ENCODE assay signal across 1 cellular context in genomic region chr2:231056453-231057416, GRCh38.
TF ChIP-seq lines count a peak whose summit lies in the region.

Gene PSMD1, plus strand, starts transcription at chr2:231056867. Its CDS starts 159 bp downstream, at chr2:231057026.

TF ChIP-seq in HepG2, 621 proteins besides CTCF, POLR2A, EP300 and RAD21 (continued from another document and continues in another):
- TF ChIP-seq LRRFIP1 (CRISPR knock-in tag; conservative IDR thresholded peaks at IDR 0.05) (0 out of 2 replicates have a peak, but pooled peaks have one; percentile 29), MED13 (CRISPR knock-in tag; IDR thresholded peaks at IDR 0.05) (no peak), ZNF274 (CRISPR knock-in tag; IDR thresholded peaks at IDR 0.05) (peak; percentile 61; the same call in 1 of the 2 replicates), EEA1 (CRISPR knock-in tag; IDR thresholded peaks at IDR 0.05; ENCODE audit: borderline replicate concordance) (peak; percentile 86), SALL1 (CRISPR knock-in tag; IDR thresholded peaks at IDR 0.05) (peak; percentile 84), ZMAT3 (CRISPR knock-in tag; conservative IDR thresholded peaks at IDR 0.05) (peak; percentile 58; the same call in 1 of the 2 replicates), ZMAT5 (CRISPR knock-in tag; IDR thresholded peaks at IDR 0.05; ENCODE audit: borderline replicate concordance, low read depth) (no peak), PITX1 (CRISPR knock-in tag; IDR thresholded peaks at IDR 0.05) (no peak), SNRNP70 (IDR thresholded peaks at IDR 0.05; ENCODE audit: low read depth, low read length) (no peak), ZNF7 (CRISPR knock-in tag; IDR thresholded peaks at IDR 0.05) (no peak), ZNF598 (CRISPR knock-in tag; IDR thresholded peaks at IDR 0.05; ENCODE audit: borderline replicate concordance) (no peak), ZNF3 (CRISPR knock-in tag; IDR thresholded peaks at IDR 0.05) (no peak), RARG (CRISPR knock-in tag; IDR thresholded peaks at IDR 0.05; ENCODE audit: low read depth) (0 out of 2 replicates have a peak, but pooled peaks have one; percentile 78), EZH2 (conservative IDR thresholded peaks at IDR 0.05; ENCODE audit: low read depth, low read length) (no peak), CBX1 (IDR thresholded peaks at IDR 0.05; ENCODE audit: low read depth) (peak; percentile 54), ZNF333 (CRISPR knock-in tag; IDR thresholded peaks at IDR 0.05; ENCODE audit: borderline replicate concordance) (0 out of 2 replicates have a peak, but pooled peaks have one; percentile 95), ZNF484 (CRISPR knock-in tag; IDR thresholded peaks at IDR 0.05; ENCODE audit: borderline replicate concordance, low read depth) (no peak), ZSCAN25 (CRISPR knock-in tag; IDR thresholded peaks at IDR 0.05) (0 out of 2 replicates have a peak, but pooled peaks have one; percentile 46), ZSCAN29 (CRISPR knock-in tag; conservative IDR thresholded peaks at IDR 0.05) (no peak), ATM (IDR thresholded peaks at IDR 0.05; ENCODE audit: borderline replicate concordance) (no peak), ZNF672 (CRISPR knock-in tag; IDR thresholded peaks at IDR 0.05) (no peak), MIER3 (CRISPR knock-in tag; IDR thresholded peaks at IDR 0.05; ENCODE audit: borderline replicate concordance) (peak; percentile 72), TFAP4 (IDR thresholded peaks at IDR 0.05; ENCODE audit: borderline replicate concordance, low read depth) (peak; percentile 46; the same call in 1 of the 2 replicates), RBM39 (IDR thresholded peaks at IDR 0.05; ENCODE audit: low read depth, low read length, poor library complexity, severe bottlenecking) (peak; percentile 79), ZHX2 (IDR thresholded peaks at IDR 0.05; ENCODE audit: low read depth) (peak; percentile 82), ZHX2 (CRISPR knock-in tag; IDR thresholded peaks at IDR 0.05; ENCODE audit: borderline replicate concordance) (0 out of 2 replicates have a peak, but pooled peaks have one; percentile 29), ZBTB34 (CRISPR knock-in tag; IDR thresholded peaks at IDR 0.05) (0 out of 2 replicates have a peak, but pooled peaks have one; percentile 71), PRDM15 (CRISPR knock-in tag; IDR thresholded peaks at IDR 0.05) (no peak; the same call in 1 of the 2 replicates), FOXJ3 (CRISPR knock-in tag; IDR thresholded peaks at IDR 0.05; ENCODE audit: borderline replicate concordance) (no peak; the same call in 1 of the 2 replicates), U2AF1 (optimal IDR thresholded peaks at IDR 0.05; ENCODE audit: low read depth, low read length) (peak; percentile 23), KAT2B (IDR thresholded peaks at IDR 0.05; ENCODE audit: borderline replicate concordance, low read depth, low read length) (peak; percentile 6; the same call in 1 of the 2 replicates), HNRNPUL1 (IDR thresholded peaks at IDR 0.05; ENCODE audit: low read depth, low read length) (no peak), ZNF501 (CRISPR knock-in tag; IDR thresholded peaks at IDR 0.05) (peak; percentile 94), KLF6 (CRISPR knock-in tag; IDR thresholded peaks at IDR 0.05) (0 out of 2 replicates have a peak, but pooled peaks have one; percentile 72), PAF1 (CRISPR knock-in tag; IDR thresholded peaks at IDR 0.05) (no peak), MXD1 (CRISPR knock-in tag; IDR thresholded peaks at IDR 0.05) (peak; percentile 90), LCORL (IDR thresholded peaks at IDR 0.05) (peak; percentile 88), LCORL (CRISPR knock-in tag; IDR thresholded peaks at IDR 0.05) (no peak), ZNF460 (CRISPR knock-in tag; IDR thresholded peaks at IDR 0.05; ENCODE audit: borderline replicate concordance) (peak; percentile 56; the same call in 1 of the 2 replicates), MLX (CRISPR knock-in tag; IDR thresholded peaks at IDR 0.05) (peak; percentile 18; the same call in 1 of the 2 replicates), HIC2 (CRISPR knock-in tag; IDR thresholded peaks at IDR 0.05; ENCODE audit: low read depth) (no peak), ZNF605 (CRISPR knock-in tag; IDR thresholded peaks at IDR 0.05) (peak; percentile 90), ATF1 (CRISPR knock-in tag; IDR thresholded peaks at IDR 0.05) (no peak), ZNF296 (CRISPR knock-in tag; conservative IDR thresholded peaks at IDR 0.05) (peak; percentile 83; the same call in 1 of the 2 replicates), NR1H2 (CRISPR knock-in tag; IDR thresholded peaks at IDR 0.05; ENCODE audit: borderline replicate concordance, low read depth) (no peak)
